In genomic region chr18:78927156-78927555, GRCh38 we compare ENCODE assay signal across 29 cellular contexts. TPM values are rescaled to one million over a fixed set of nuclear protein-coding genes. Genes with fewer than 3 reads are reported as not detected.
"Had no signal": no experiment of that assay in that cellular context is flagged by ENCODE, and none has a peak within 500 bp of the region (broad histone marks: within the 10 kb centered on the region; RNA-seq: fewer than 3 reads in every experiment).

No MANE protein-coding gene starts in this region.

- H3K4me1 ChIP-seq: ascending aorta, body of pancreas, Peyer's patch, SJCRH30 had no signal

- H3K9me3 Mint-ChIP-seq: T-helper 1 cell treated with Interleukin-12 subunit alpha and Interleukin-12 subunit beta and Interleukin-4 antibody, amounts not matched to agents 30 μg/mL and 1 μg/mL, for 36 hours had no signal

- H3K9ac ChIP-seq: SK-N-SH had no signal

- H3K9me3 ChIP-seq: ascending aorta, body of pancreas, Peyer's patch, SJCRH30, SK-N-SH had no signal

- H3K27me3 ChIP-seq: ascending aorta, body of pancreas, Peyer's patch, SJCRH30 had no signal

- ATAC-seq: activated CD8-positive, alpha-beta T cell treated with anti-CD3 and anti-CD28 coated beads, Interleukin-2, amount 10 ng/mL, durations not matched to agents 7 days and 5 days; body of pancreas; WTC11 had no signal

- H3K4me3 Mint-ChIP-seq: activated CD8-positive, alpha-beta T cell treated with anti-CD3 and anti-CD28 coated beads, Interleukin-2, amount 10 ng/mL, durations not matched to agents 7 days and 5 days; T-helper 1 cell treated with Interleukin-12 subunit alpha and Interleukin-12 subunit beta and Interleukin-4 antibody, amounts not matched to agents 30 μg/mL and 1 μg/mL, for 36 hours; WTC11 had no signal

- H3K4me1 Mint-ChIP-seq: WTC11 had no signal

- H3K27ac Mint-ChIP-seq: activated CD8-positive, alpha-beta T cell treated with anti-CD3 and anti-CD28 coated beads, Interleukin-2, amount 10 ng/mL, durations not matched to agents 7 days and 5 days; T-helper 1 cell treated with Interleukin-12 subunit alpha and Interleukin-12 subunit beta and Interleukin-4 antibody, amounts not matched to agents 30 μg/mL and 1 μg/mL, for 36 hours; WTC11 had no signal

- H3K4me3 ChIP-seq: ascending aorta, body of pancreas, Peyer's patch, SJCRH30 had no signal

- H3K36me3 ChIP-seq: ascending aorta, Peyer's patch, SJCRH30 had no signal

- DNase-seq: activated CD4-positive, alpha-beta T cell treated with anti-CD3 and anti-CD28 coated beads, Interleukin-2, amount 50 U/mL, for 4 hours; activated CD4-positive, CD25-positive, alpha-beta regulatory T cell treated with anti-CD3 and anti-CD28 coated beads, Interleukin-2, amount 50 U/mL, for 72 hours; activated CD8-positive, alpha-beta memory T cell treated with anti-CD3 and anti-CD28 coated beads, Interleukin-2, amount 50 U/mL, for 48 hours; activated CD8-positive, alpha-beta T cell treated with anti-CD3 and anti-CD28 coated beads, Interleukin-2, amount 10 ng/mL, durations not matched to agents 7 days and 5 days; activated naive CD4-positive, alpha-beta T cell treated with anti-CD3 and anti-CD28 coated beads, Interleukin-2, amount 50 U/mL, for 16 hours; activated T-cell treated with anti-CD3 and anti-CD28 coated beads, Interleukin-2, amount 50 U/mL, for 1 hour; amniotic stem cell; body of pancreas; central memory CD4-positive, alpha-beta T cell; Kasumi-1; KBM-7; NCI-H1048; NCI-H1694; NCI-H2029; NCI-H2107; NCI-H2171 treated with DMSO at 0.1 percent for 48 hours; NCI-H226; NCI-H526; OCI-M1; Peyer's patch; Right ventricle myocardium superior; SJCRH30; SK-N-SH; SW 1271 had no signal

- H3K4me2 ChIP-seq: SK-N-SH had no signal

- H3K27ac ChIP-seq: ascending aorta, body of pancreas, Peyer's patch, RWPE1, SJCRH30 had no signal

RNA-seq across cellular contexts. Expression of gene SALL3, which starts 52.5 kb away (rescaled TPM):
- total RNA-seq: activated CD8-positive, alpha-beta T cell treated with anti-CD3 and anti-CD28 coated beads, Interleukin-2, amount 10 ng/mL, durations not matched to agents 7 days and 5 days; ascending aorta; body of pancreas; bronchial epithelial cell; Peyer's patch; SJCRH30 had no signal
- polyA plus RNA-seq: SK-N-SH had no signal
